21 cellular contexts compared by ENCODE assay signal in genomic region chr2:129091620-129092019, GRCh38.
A peak's percentile ranks its signal among the peaks of the same experiment; 100 is the strongest.
DNase-seq lines count a peak whose midpoint lies in the region; ATAC-seq, FAIRE-seq and TF ChIP-seq lines count a peak whose summit lies in the region.
"Had no signal": no experiment of that assay in that cellular context is flagged by ENCODE, and none has a peak within 500 bp of the region (broad histone marks: within the 10 kb centered on the region; RNA-seq: fewer than 3 reads in every experiment).

No MANE protein-coding gene starts in this region.

- no peaks in the 10 kb centered on the region for H3K9me3 Mint-ChIP-seq in nephron progenitor cell
- H3K9me3 Mint-ChIP-seq: CD8-positive, alpha-beta T cell; GM23338; H9 had no signal

- peaks cover 11% of the 10 kb centered on the region for H3K4me1 Mint-ChIP-seq in nephron progenitor cell
- H3K4me1 Mint-ChIP-seq: B cell; CD4-positive, CD25-positive, alpha-beta regulatory T cell had no signal

- no peaks in the 10 kb centered on the region for H3K36me3 ChIP-seq in spleen
- H3K36me3 ChIP-seq: BLaER1 had no signal

- FAIRE-seq in GM12891 (lab: Jason Lieb, UNC) = no peak
- FAIRE-seq: GM12892 had no signal

- no peak for DNase-seq in GM12891 (ENCODE audit: insufficient read length, low spot score)
- no peak for DNase-seq in nephron progenitor cell
- no peak for DNase-seq in spleen
- DNase-seq in NCI-H345 (lab: John Stamatoyannopoulos, UW) = no peak
- DNase-seq: Caco-2; CD4-positive, CD25-positive, alpha-beta regulatory T cell; CD8-positive, alpha-beta T cell; DMS153; DND-41; GDM1; H9 had no signal

- H3K9me3 ChIP-seq in spleen = no peaks in the 10 kb centered on the region
- H3K9me3 ChIP-seq: BLaER1, Caco-2 had no signal

- ATAC-seq in GM18868 (IDR thresholded peaks at IDR 0.05; ENCODE audit: unreplicated experiment) (peak; percentile 67), HG03520 (IDR thresholded peaks at IDR 0.05; ENCODE audit: unreplicated experiment) (peak; percentile 69), GM21390 (IDR thresholded peaks at IDR 0.05; ENCODE audit: unreplicated experiment) (no peak)
- ATAC-seq: CD8-positive, alpha-beta T cell; GM23338; HCT116 had no signal

- H3K4me3 Mint-ChIP-seq in nephron progenitor cell = no peak overlapping the region
- H3K4me3 Mint-ChIP-seq: B cell; CD4-positive, CD25-positive, alpha-beta regulatory T cell; CD8-positive, alpha-beta T cell; GM23338; H9 had no signal

- H3K27me3 ChIP-seq in spleen (replicated peaks in 1 of 7) = no peaks in the 10 kb centered on the region
- H3K27me3 ChIP-seq: BLaER1 had no signal

- H3K4me3 ChIP-seq in spleen = no peak overlapping the region
- H3K4me3 ChIP-seq: BLaER1, GM23338 had no signal

- no peak overlapping the region for H3K27ac ChIP-seq in spleen
- H3K27ac ChIP-seq: 22Rv1, BLaER1, C4-2B had no signal

- H3K27ac Mint-ChIP-seq in nephron progenitor cell = peak overlapping the region; percentile 4
- H3K27ac Mint-ChIP-seq: B cell; CD4-positive, CD25-positive, alpha-beta regulatory T cell; CD8-positive, alpha-beta T cell; GM23338; H9 had no signal

- H3K27me3 Mint-ChIP-seq in nephron progenitor cell (ENCODE audit: low read depth, poor library complexity) = peaks cover 4% of the 10 kb centered on the region
- H3K27me3 Mint-ChIP-seq: B cell; CD4-positive, CD25-positive, alpha-beta regulatory T cell had no signal

- intact Hi-C loops in spleen (cut with DNase I; ENCODE audit: low total_unique reads) = no loop called here

- H3K36me3 Mint-ChIP-seq in nephron progenitor cell (ENCODE audit: low read depth) = no peaks in the 10 kb centered on the region
- H3K36me3 Mint-ChIP-seq: CD4-positive, CD25-positive, alpha-beta regulatory T cell; CD8-positive, alpha-beta T cell had no signal

- WGBS in spleen, 5 donors = 74 to 88% (median 85%) methylated on average over 3 of the region's 3 CpGs

- TF ChIP-seq CTCF in nephron progenitor cell (IDR thresholded peaks at IDR 0.05) (no peak), spleen (IDR thresholded peaks at IDR 0.05 in 8 of 11, conservative IDR thresholded peaks at IDR 0.05 in 3 of 11) (no peak)

- TF ChIP-seq POLR2A in GM12891 (IDR thresholded peaks at IDR 0.05; ENCODE audit: low read depth, low read length) (no peak), spleen (IDR thresholded peaks at IDR 0.05) (no peak)

- no peaks in the 10 kb centered on the region for H3K4me1 ChIP-seq in spleen
- H3K4me1 ChIP-seq: Caco-2 had no signal

TF ChIP-seq in GM12891, 5 proteins besides CTCF, POLR2A, EP300 and RAD21:
- no peak for TF ChIP-seq POLR2AphosphoS5 (IDR thresholded peaks at IDR 0.05; ENCODE audit: low read depth, low read length)
- peak; percentile 87 for TF ChIP-seq SPI1 (IDR thresholded peaks at IDR 0.05; ENCODE audit: low read depth, low read length)
